In the genomic region with DNA sequence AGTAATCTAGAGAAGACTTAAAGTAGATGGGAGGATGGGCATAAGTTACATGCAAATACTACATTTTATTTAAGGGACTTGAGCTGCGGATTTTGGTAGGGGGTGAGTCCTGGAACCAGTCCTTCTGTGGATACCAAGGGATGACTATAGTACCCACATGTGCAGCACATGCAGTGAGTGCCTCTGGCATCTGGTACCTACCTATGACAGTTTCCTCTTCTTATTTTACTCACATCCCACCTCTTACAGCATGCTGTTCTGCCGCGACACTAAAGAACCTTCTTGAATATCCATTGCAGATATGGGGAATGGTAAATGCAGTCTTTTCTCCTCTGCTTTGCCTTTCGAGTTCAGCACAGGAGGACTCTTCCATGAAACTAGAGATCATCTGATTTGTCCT, we compare ENCODE assay signal across 20 cellular contexts. TPM values are rescaled to one million over a fixed set of nuclear protein-coding genes. Genes with fewer than 3 reads are reported as not detected.
A peak's percentile ranks its signal among the peaks of the same experiment; 100 is the strongest.
DNase-seq lines count a peak whose midpoint lies in the region; ATAC-seq and TF ChIP-seq lines count a peak whose summit lies in the region.
"Had no signal": no experiment of that assay in that cellular context is flagged by ENCODE, and none has a peak within 500 bp of the region (broad histone marks: within the 10 kb centered on the region; RNA-seq: fewer than 3 reads in every experiment).

No MANE protein-coding gene starts in this region.

- H3K4me3 Mint-ChIP-seq in MCF 10A (ENCODE audit: unreplicated experiment) = peak overlapping the region; percentile 92

- POLR2A ChIA-PET in MCF 10A (lab: Yijun Ruan, JAX) (interaction anchor here (1.3 to 4.2 kb wide), 8 partner anchors 9 to 355 kb away, joined by 4 to 71 read pairs (median 17); partner anchors contain the start of genes MKRN2, MKRN2OS and RPL32), OCI-LY7 (lab: Charles Lee) (interaction anchor here (1.4 to 3.2 kb wide), 2 partner anchors 15 to 28 kb away, joined by 3 to 7 read pairs; no protein-coding TSS in a partner anchor)

- no peak overlapping the region for H3K27ac Mint-ChIP-seq in MCF 10A (ENCODE audit: low read depth, unreplicated experiment)

- H3K27me3 ChIP-seq in breast epithelium (no peaks in the 10 kb centered on the region), hepatocyte (no peaks in the 10 kb centered on the region)
- H3K27me3 ChIP-seq: testis had no signal

- WGBS in hepatocyte (ENCODE audit: low lambda C conversion rate, missing lambda C conversion rate) = 97% methylated on average over 4 of the region's 4 CpGs

- peaks cover 15% of the 10 kb centered on the region for H3K4me1 Mint-ChIP-seq in MCF 10A (ENCODE audit: insufficient read depth, unreplicated experiment)

- no peaks in the 10 kb centered on the region for H3K9me3 Mint-ChIP-seq in MCF 10A (ENCODE audit: unreplicated experiment)
- H3K9me3 Mint-ChIP-seq: CD8-positive, alpha-beta memory T cell had no signal

- H3K4me2 ChIP-seq in OCI-LY7 (ENCODE audit: low read length) (peak overlapping the region; percentile 98; the same call in 1 of the 2 replicates), hepatocyte (peak overlapping the region; percentile 89)

- ATAC-seq in HG03097 (IDR thresholded peaks at IDR 0.05; ENCODE audit: low FRiP score, unreplicated experiment) (no peak), HG02870 (IDR thresholded peaks at IDR 0.05; ENCODE audit: unreplicated experiment) (no peak), SK-N-SH treated with all-trans-retinoic acid at 6 μM for 48 hours (no peak)
- ATAC-seq: left colon had no signal

- BruUV-seq in MCF 10A (replicated peaks; lab: Mats Ljungman, UMichigan) = no TSS peak
- BruUV-seq in OCI-LY7 (replicated peaks; lab: Mats Ljungman, UMichigan) = no TSS peak

- H3K4me3 ChIP-seq in breast epithelium (no peak overlapping the region), OCI-LY7 (ENCODE audit: low read depth, low read length, poor library complexity, severe bottlenecking) (peak overlapping the region; percentile 92), hepatocyte (no peak overlapping the region)

- no peaks in the 10 kb centered on the region for H3K36me3 ChIP-seq in breast epithelium
- H3K36me3 ChIP-seq in OCI-LY7 (ENCODE audit: insufficient read depth, low read length) = peaks cover 50% of the 10 kb centered on the region
- no peaks in the 10 kb centered on the region for H3K36me3 ChIP-seq in hepatocyte (replicated peaks; ENCODE audit: insufficient read depth, low read depth)

- H3K4me1 ChIP-seq in breast epithelium (peaks cover 0 to 5% of the 10 kb centered on the region in 2 donors), OCI-LY7 (ENCODE audit: insufficient read depth, low read length, poor library complexity, severe bottlenecking) (peaks cover 25% of the 10 kb centered on the region), hepatocyte (ENCODE audit: insufficient read depth) (peaks cover 13% of the 10 kb centered on the region)

- intact Hi-C loops in MCF 10A (cut with micrococcal nuclease) (no loop called here), breast epithelium (cut with DNase I; ENCODE audit: low total_unique reads) (loop anchor here (2.0 to 10.0 kb wide), 2 partner anchors 25 to 351 kb away; no protein-coding TSS in a partner anchor), OCI-LY7 (cut with micrococcal nuclease; ENCODE audit: unreplicated experiment) (loop anchor here (10.0 kb wide), 2 partner anchors 211 to 1111 kb away; no protein-coding TSS in a partner anchor)

- H3K27ac ChIP-seq in breast epithelium (no peak overlapping the region), OCI-LY7 (ENCODE audit: low read depth, low read length, poor library complexity, severe bottlenecking) (no peak overlapping the region), hepatocyte (no peak overlapping the region)
- H3K27ac ChIP-seq: testis had no signal

- no peak overlapping the region for H2AFZ ChIP-seq in OCI-LY7 (ENCODE audit: low read length)
- H2AFZ ChIP-seq in hepatocyte = no peak overlapping the region

- H4K20me1 ChIP-seq in OCI-LY7 (ENCODE audit: insufficient read depth, low read length) (0 out of 2 replicates have a peak, but pooled peaks cover 3% of the 10 kb centered on the region), hepatocyte (ENCODE audit: insufficient read depth, poor library complexity, severe bottlenecking) (no peaks in the 10 kb centered on the region)

- no peaks in the 10 kb centered on the region for H3K9me2 ChIP-seq in OCI-LY7 (ENCODE audit: insufficient read depth, low read length)
- H3K9me2 ChIP-seq in hepatocyte (replicated peaks; ENCODE audit: insufficient read depth) = no peaks in the 10 kb centered on the region

- no peak for TF ChIP-seq POLR2A in breast epithelium (IDR thresholded peaks at IDR 0.05)

- TF ChIP-seq CTCF in MCF 10A (IDR thresholded peaks at IDR 0.05; ENCODE audit: unreplicated experiment) (no peak), breast epithelium (IDR thresholded peaks at IDR 0.05) (no peak), OCI-LY7 (conservative IDR thresholded peaks at IDR 0.05; ENCODE audit: low read length) (no peak), hepatocyte (IDR thresholded peaks at IDR 0.05; ENCODE audit: poor library complexity) (no peak)

- H3K9me3 ChIP-seq in breast epithelium (no peaks in the 10 kb centered on the region), OCI-LY7 (ENCODE audit: low read length) (no peaks in the 10 kb centered on the region), hepatocyte (ENCODE audit: low read depth) (no peaks in the 10 kb centered on the region)
- H3K9me3 ChIP-seq: testis had no signal

- CTCF ChIA-PET in MCF 10A (lab: Yijun Ruan, JAX) = interaction anchor here (0.6 to 10.0 kb wide), 7 partner anchors 22 to 1349 kb away, joined by 3 to 156 read pairs (median 4); no protein-coding TSS in a partner anchor
- CTCF ChIA-PET in OCI-LY7 (lab: Charles Lee; ENCODE audit: unreplicated experiment) = no interaction called here

- no peaks in the 10 kb centered on the region for H3K27me3 Mint-ChIP-seq in MCF 10A (ENCODE audit: insufficient read depth, unreplicated experiment)
- H3K27me3 Mint-ChIP-seq: CD8-positive, alpha-beta memory T cell had no signal

- peaks cover 44% of the 10 kb centered on the region for H3K36me3 Mint-ChIP-seq in MCF 10A (ENCODE audit: insufficient read depth, unreplicated experiment)

- DNase-seq in MCF 10A (ENCODE audit: unreplicated experiment) (no peak), breast epithelium (ENCODE audit: low spot score in 2 of 2) (no peak), OCI-LY7 (ENCODE audit: low spot score) (no peak), hepatocyte (ENCODE audit: low spot score) (no peak)
- DNase-seq: activated CD4-positive, alpha-beta T cell treated with anti-CD3 and anti-CD28 coated beads, Interleukin-2, amount 50 U/mL, for 4 hours; amygdala; CD8-positive, alpha-beta memory T cell; DMS79 treated with DMSO at 0.1 percent for 48 hours; left colon; midbrain; NCI-H1417; NCI-H2107; NCI-H510A treated with DMSO at 0.1 percent for 48 hours; occipital lobe; retina; testis had no signal

- H3K79me2 ChIP-seq in OCI-LY7 (ENCODE audit: insufficient read depth, low read depth, low read length) = peaks cover 39% of the 10 kb centered on the region
- H3K79me2 ChIP-seq in hepatocyte = peaks cover 21% of the 10 kb centered on the region

TF ChIP-seq in SK-N-SH treated with all-trans-retinoic acid at 6 μM for 48 hours, 23 proteins besides CTCF, POLR2A, EP300 and RAD21 (continues in another document):
- TF ChIP-seq, protein P1, sequence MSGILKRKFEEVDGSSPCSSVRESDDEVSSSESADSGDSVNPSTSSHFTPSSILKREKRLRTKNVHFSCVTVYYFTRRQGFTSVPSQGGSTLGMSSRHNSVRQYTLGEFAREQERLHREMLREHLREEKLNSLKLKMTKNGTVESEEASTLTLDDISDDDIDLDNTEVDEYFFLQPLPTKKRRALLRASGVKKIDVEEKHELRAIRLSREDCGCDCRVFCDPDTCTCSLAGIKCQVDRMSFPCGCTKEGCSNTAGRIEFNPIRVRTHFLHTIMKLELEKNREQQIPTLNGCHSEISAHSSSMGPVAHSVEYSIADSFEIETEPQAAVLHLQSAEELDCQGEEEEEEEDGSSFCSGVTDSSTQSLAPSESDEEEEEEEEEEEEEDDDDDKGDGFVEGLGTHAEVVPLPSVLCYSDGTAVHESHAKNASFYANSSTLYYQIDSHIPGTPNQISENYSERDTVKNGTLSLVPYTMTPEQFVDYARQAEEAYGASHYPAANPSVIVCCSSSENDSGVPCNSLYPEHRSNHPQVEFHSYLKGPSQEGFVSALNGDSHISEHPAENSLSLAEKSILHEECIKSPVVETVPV (CRISPR knock-in tag; IDR thresholded peaks at IDR 0.05) = no peak
- no peak for TF ChIP-seq ZNF70 (CRISPR knock-in tag; IDR thresholded peaks at IDR 0.05)
- no peak for TF ChIP-seq OSR1 (CRISPR knock-in tag; IDR thresholded peaks at IDR 0.05)
- no peak for TF ChIP-seq GLIS3 (CRISPR knock-in tag; IDR thresholded peaks at IDR 0.05)
- no peak for TF ChIP-seq ZC3H10 (CRISPR knock-in tag; IDR thresholded peaks at IDR 0.05)
- TF ChIP-seq POU6F1 (CRISPR knock-in tag; IDR thresholded peaks at IDR 0.05; ENCODE audit: borderline replicate concordance, low read depth) = no peak
- TF ChIP-seq ZNF565 (CRISPR knock-in tag; conservative IDR thresholded peaks at IDR 0.05; ENCODE audit: low read depth) = no peak

RNA-seq across cellular contexts. Expression of gene TSEN2, which starts 1.7 kb away (rescaled TPM):
- total RNA-seq in MCF 10A (2022) (24.5 and 32.3 TPM in 2 replicates), breast epithelium (10 to 100 TPM; 20.0 to 32.8 (median 26.5) TPM), OCI-LY7 (2022) (30.7 and 41.4 TPM in 2 replicates), hepatocyte (7.8 and 9.6 TPM in 2 replicates)
- total RNA-seq in OCI-LY7 (2014; rRNA removed; shearing (Covaris generic)) = 33.2 and 40.7 TPM in 2 replicates
- 17.8 and 23.2 TPM in 2 replicates for polyA plus RNA-seq in hepatocyte

RNA-seq across cellular contexts. Expression of gene MKRN2OS, which starts 59.3 kb away (rescaled TPM):
- 0.37 and 0.47 TPM in 2 replicates for total RNA-seq in MCF 10A (2022)
- total RNA-seq in breast epithelium = 1 to 10 TPM in 2 of 3 donors, not detected in 1; 1.0 to 3.6 TPM
- 0.28 TPM in 1 of 2 replicates, not detected in the other for total RNA-seq in OCI-LY7 (2014; rRNA removed; shearing (Covaris generic))
- not detected in 2 replicates for total RNA-seq in OCI-LY7 (2022)
- 2.8 and 3.0 TPM in 2 replicates for total RNA-seq in hepatocyte
- 2.6 and 3.3 TPM in 2 replicates for polyA plus RNA-seq in hepatocyte
- total RNA-seq: CD8-positive, alpha-beta memory T cell; frontal cortex; occipital lobe; testis had no signal
- polyA plus RNA-seq: CD8-positive, alpha-beta memory T cell had no signal
